ENCODE assay signal across 12 cellular contexts in the genomic region with DNA sequence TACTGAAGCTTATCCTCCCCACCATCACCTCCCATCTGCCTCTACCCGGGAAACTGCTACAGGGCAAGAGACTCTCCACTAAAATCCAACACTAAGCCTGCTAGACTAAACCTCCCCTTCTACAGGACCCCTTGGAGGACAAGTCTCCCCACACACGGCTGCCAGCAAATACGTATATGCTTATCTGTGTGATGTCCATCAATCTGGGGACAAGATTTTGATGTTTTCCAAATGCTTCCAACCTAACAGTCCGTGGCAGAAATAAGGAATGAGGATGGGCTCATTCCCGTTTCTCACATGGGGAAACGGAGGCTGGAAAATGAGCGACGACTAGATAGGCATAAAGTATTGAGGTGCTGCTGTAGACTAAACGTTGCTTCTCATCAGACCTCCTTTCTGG. TPM values are rescaled to one million over a fixed set of nuclear protein-coding genes. Genes with fewer than 3 reads are reported as not detected.
DNase-seq lines count a peak whose midpoint lies in the region; ATAC-seq and TF ChIP-seq lines count a peak whose summit lies in the region.
"Had no signal": no experiment of that assay in that cellular context is flagged by ENCODE, and none has a peak within 500 bp of the region (broad histone marks: within the 10 kb centered on the region; RNA-seq: fewer than 3 reads in every experiment).

No MANE protein-coding gene starts in this region.

- no peaks in the 10 kb centered on the region for H3K9me3 ChIP-seq in iPS-18a (ENCODE audit: control insufficient read depth, low read depth, low read length)
- H3K9me3 ChIP-seq: adrenal gland had no signal

- H3K27ac ChIP-seq in iPS-18a (ENCODE audit: low read length), result no peak overlapping the region
- H3K27ac ChIP-seq: adrenal gland had no signal

- H3K9ac ChIP-seq in iPS-18a (ENCODE audit: low read length), result no peak overlapping the region

- H3K27me3 ChIP-seq in iPS-18a (ENCODE audit: control insufficient read depth, insufficient read depth, low read length), result no peaks in the 10 kb centered on the region

- H3K27me3 Mint-ChIP-seq in activated CD4-positive, alpha-beta T cell treated with anti-CD3 and anti-CD28 coated beads for 36 hours, result peaks cover 2% of the 10 kb centered on the region
- no peaks in the 10 kb centered on the region for H3K27me3 Mint-ChIP-seq in activated CD4-positive, alpha-beta memory T cell treated with anti-CD3 and anti-CD28 coated beads for 36 hours

- intact Hi-C loops in activated CD4-positive, alpha-beta T cell treated with anti-CD3 and anti-CD28 coated beads for 36 hours (cut with DNase I, micrococcal nuclease), result loop anchor here (5.0 kb wide), 2 partner anchors 705 to 1845 kb away; partner anchors contain the start of genes MOCS1 (in 1 of the 2), NFYA (in 1 of the 2) and OARD1 (in 1 of the 2)
- intact Hi-C loops in activated CD4-positive, alpha-beta memory T cell treated with anti-CD3 and anti-CD28 coated beads for 36 hours (cut with micrococcal nuclease), result loop anchor here (5.0 kb wide), 4 partner anchors 40 to 1845 kb away; partner anchors contain the start of genes NFYA and OARD1

- H3K27ac Mint-ChIP-seq in activated CD4-positive, alpha-beta T cell treated with anti-CD3 and anti-CD28 coated beads for 36 hours, result peak overlapping the region; percentile 86
- peak overlapping the region; percentile 88 for H3K27ac Mint-ChIP-seq in activated CD4-positive, alpha-beta memory T cell treated with anti-CD3 and anti-CD28 coated beads for 36 hours
- peak overlapping the region; percentile 71 for H3K27ac Mint-ChIP-seq in stimulated activated effector memory CD8-positive, alpha-beta T cell treated with anti-CD3 and anti-CD28 coated beads, Interleukin-12 subunit alpha, Interleukin-12 subunit beta, amount 100 ng/mL, for 72 hours
- H3K27ac Mint-ChIP-seq: HFFc6 had no signal

- H3K4me3 Mint-ChIP-seq in activated CD4-positive, alpha-beta T cell treated with anti-CD3 and anti-CD28 coated beads for 36 hours, result peak overlapping the region; percentile 86
- H3K4me3 Mint-ChIP-seq in activated CD4-positive, alpha-beta memory T cell treated with anti-CD3 and anti-CD28 coated beads for 36 hours, result peak overlapping the region; percentile 78
- peak overlapping the region; percentile 73 for H3K4me3 Mint-ChIP-seq in stimulated activated effector memory CD8-positive, alpha-beta T cell treated with anti-CD3 and anti-CD28 coated beads, Interleukin-12 subunit alpha, Interleukin-12 subunit beta, amount 100 ng/mL, for 72 hours
- H3K4me3 Mint-ChIP-seq: HFFc6 had no signal

- H3K4me1 ChIP-seq in iPS-18a (ENCODE audit: control insufficient read depth, low read depth, low read length), result peaks cover 64% of the 10 kb centered on the region

- peak overlapping the region; percentile 70 for H3K4me3 ChIP-seq in iPS-18a (ENCODE audit: low read length)

- POLR2A ChIA-PET in activated CD4-positive, alpha-beta T cell treated with anti-CD3 and anti-CD28 coated beads for 36 hours (lab: Charles Lee), result interaction anchor here (0.6 to 0.7 kb wide), 3 partner anchors 18 to 1319 kb away, joined by 3 read pairs; no protein-coding TSS in a partner anchor
- POLR2A ChIA-PET in activated CD4-positive, alpha-beta memory T cell treated with anti-CD3 and anti-CD28 coated beads for 36 hours (lab: Charles Lee), result no interaction called here

- no peak for DNase-seq in activated CD4-positive, alpha-beta T cell treated with anti-CD3 and anti-CD28 coated beads for 36 hours
- no peak for DNase-seq in activated CD4-positive, alpha-beta T cell treated with anti-CD3 and anti-CD28 coated beads, Interleukin-2, amount 50 U/mL, for 1 hour
- DNase-seq in activated CD4-positive, alpha-beta memory T cell treated with anti-CD3 and anti-CD28 coated beads for 36 hours, result no peak
- DNase-seq in stimulated activated effector memory CD8-positive, alpha-beta T cell treated with anti-CD3 and anti-CD28 coated beads, Interleukin-12 subunit alpha, Interleukin-12 subunit beta, amount 100 ng/mL, for 72 hours (ENCODE audit: low spot score in 2 of 2), result no peak
- no peak for DNase-seq in omental fat pad (ENCODE audit: low spot score)
- DNase-seq: adrenal gland, HFFc6, NCI-H2029 treated with DMSO at 0.1 percent for 48 hours had no signal

- peaks cover 53% of the 10 kb centered on the region for H3K4me1 Mint-ChIP-seq in activated CD4-positive, alpha-beta T cell treated with anti-CD3 and anti-CD28 coated beads for 36 hours
- peaks cover 56% of the 10 kb centered on the region for H3K4me1 Mint-ChIP-seq in activated CD4-positive, alpha-beta memory T cell treated with anti-CD3 and anti-CD28 coated beads for 36 hours (ENCODE audit: low read depth)
- H3K4me1 Mint-ChIP-seq in stimulated activated effector memory CD8-positive, alpha-beta T cell treated with anti-CD3 and anti-CD28 coated beads, Interleukin-12 subunit alpha, Interleukin-12 subunit beta, amount 100 ng/mL, for 72 hours, result peaks cover 63% of the 10 kb centered on the region

- H3K36me3 Mint-ChIP-seq in activated CD4-positive, alpha-beta T cell treated with anti-CD3 and anti-CD28 coated beads for 36 hours (ENCODE audit: low read depth), result peaks cover 40% of the 10 kb centered on the region
- peaks cover 35% of the 10 kb centered on the region for H3K36me3 Mint-ChIP-seq in activated CD4-positive, alpha-beta memory T cell treated with anti-CD3 and anti-CD28 coated beads for 36 hours
- H3K36me3 Mint-ChIP-seq in stimulated activated effector memory CD8-positive, alpha-beta T cell treated with anti-CD3 and anti-CD28 coated beads, Interleukin-12 subunit alpha, Interleukin-12 subunit beta, amount 100 ng/mL, for 72 hours, result peaks cover 9% of the 10 kb centered on the region

- H3K9me3 Mint-ChIP-seq in activated CD4-positive, alpha-beta T cell treated with anti-CD3 and anti-CD28 coated beads for 36 hours (ENCODE audit: low read depth), result no peaks in the 10 kb centered on the region
- H3K9me3 Mint-ChIP-seq in activated CD4-positive, alpha-beta memory T cell treated with anti-CD3 and anti-CD28 coated beads for 36 hours, result no peaks in the 10 kb centered on the region
- H3K9me3 Mint-ChIP-seq in stimulated activated effector memory CD8-positive, alpha-beta T cell treated with anti-CD3 and anti-CD28 coated beads, Interleukin-12 subunit alpha, Interleukin-12 subunit beta, amount 100 ng/mL, for 72 hours, result no peaks in the 10 kb centered on the region

- no peak for TF ChIP-seq CTCF in omental fat pad (IDR thresholded peaks at IDR 0.05)

- peaks cover 3% of the 10 kb centered on the region for H3K36me3 ChIP-seq in iPS-18a (ENCODE audit: control insufficient read depth, low read depth, low read length)
- H3K36me3 ChIP-seq: adrenal gland had no signal

- ATAC-seq in activated CD4-positive, alpha-beta T cell treated with anti-CD3 and anti-CD28 coated beads for 36 hours, result no peak
- no peak for ATAC-seq in stimulated activated effector memory CD8-positive, alpha-beta T cell treated with anti-CD3 and anti-CD28 coated beads, Interleukin-12 subunit alpha, Interleukin-12 subunit beta, amount 100 ng/mL, for 72 hours
- ATAC-seq in HG03571 (IDR thresholded peaks at IDR 0.05; ENCODE audit: unreplicated experiment), result no peak
- ATAC-seq in HG02759 (IDR thresholded peaks at IDR 0.05; ENCODE audit: unreplicated experiment), result no peak
- no peak for ATAC-seq in omental fat pad (ENCODE audit: low FRiP score)

- CTCF ChIA-PET in activated CD4-positive, alpha-beta T cell treated with anti-CD3 and anti-CD28 coated beads for 36 hours (lab: Charles Lee), result interaction anchor here (0.6 kb wide), 1 partner anchor 8 kb away, joined by 4 read pairs; no protein-coding TSS in a partner anchor
- CTCF ChIA-PET in activated CD4-positive, alpha-beta memory T cell treated with anti-CD3 and anti-CD28 coated beads for 36 hours (lab: Charles Lee), result interaction anchor here (2.7 kb wide), 1 partner anchor 75 kb away, joined by 15 read pairs; no protein-coding TSS in a partner anchor

RNA-seq across cellular contexts. Expression of gene KCNK5, which starts 1.8 kb away (rescaled TPM):
- total RNA-seq in activated CD4-positive, alpha-beta T cell treated with anti-CD3 and anti-CD28 coated beads for 36 hours, result 10 to 100 TPM; 12.7 to 15.8 TPM
- total RNA-seq in activated CD4-positive, alpha-beta memory T cell treated with anti-CD3 and anti-CD28 coated beads for 36 hours, result 10 to 100 TPM; 16.2 to 16.5 TPM
- 10 to 100 TPM in 1 of 4 donors, 1 to 10 TPM in 3; 1.7 to 10.9 (median 4.1) TPM for total RNA-seq in omental fat pad
- total RNA-seq: endothelial cell of umbilical vein, HFFc6 had no signal
